7 cellular contexts compared by ENCODE assay signal in the genomic region with DNA sequence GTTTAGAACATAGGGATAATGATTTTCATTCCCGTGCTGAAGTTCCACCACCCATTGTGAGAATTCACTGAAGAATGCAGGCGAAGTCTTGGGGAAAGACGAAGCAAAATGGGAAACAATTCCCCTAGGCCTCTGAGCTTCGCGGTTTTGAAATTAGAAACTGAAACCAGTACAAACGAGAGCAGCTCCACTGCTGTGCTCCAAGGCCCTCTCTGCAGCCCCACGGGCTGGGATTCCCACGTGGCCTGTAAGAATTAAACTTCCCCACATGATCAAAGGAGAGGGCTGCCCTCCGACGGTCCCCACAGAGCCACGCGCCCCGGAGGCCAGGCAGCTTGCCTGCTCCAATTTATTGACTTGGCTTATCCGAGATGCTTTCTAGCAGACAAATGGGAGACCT.
DNase-seq lines count a peak whose midpoint lies in the region; ATAC-seq and TF ChIP-seq lines count a peak whose summit lies in the region.

No MANE protein-coding gene starts in this region.

- DNase-seq in H9 = peak; percentile 40
- no peak for DNase-seq in activated naive CD4-positive, alpha-beta T cell treated with Interleukin-2 at 50 U/mL for 16 hours
- DNase-seq in COR-L47 (lab: John Stamatoyannopoulos, UW) = no peak
- no peak for DNase-seq in amniotic stem cell (lab: John Stamatoyannopoulos, UW)

- H3K18ac ChIP-seq in H9 (ENCODE audit: insufficient read length, low read depth, low read length) = no peak overlapping the region

- H4K8ac ChIP-seq in H9 (replicated peaks; ENCODE audit: insufficient read length, low read depth, low read length) = no peak overlapping the region

- peaks cover 13 to 15% of the 10 kb centered on the region in 2 experiments for H3K4me1 Mint-ChIP-seq in H9
- peaks cover 11% of the 10 kb centered on the region for H3K4me1 Mint-ChIP-seq in activated T-helper 17 cell treated with anti-CD3 and anti-CD28 coated beads, Interleukin-2, amount 50 U/mL, for 72 hours

- no peaks in the 10 kb centered on the region for H3K79me1 ChIP-seq in H9 (ENCODE audit: insufficient read depth, low read depth, low read length, poor library complexity, severe bottlenecking)

- H3K14ac ChIP-seq in H9 (ENCODE audit: insufficient read depth, low read length) = no peak overlapping the region

- peak overlapping the region in 1 of 3 experiments; percentile 44; a peak in 2 of 7 replicates for H3K27ac Mint-ChIP-seq in H9
- H3K27ac Mint-ChIP-seq in activated T-helper 17 cell treated with anti-CD3 and anti-CD28 coated beads, Interleukin-2, amount 50 U/mL, for 72 hours = peak overlapping the region; percentile 30

- no peaks in the 10 kb centered on the region for H3K27me3 Mint-ChIP-seq in H9 (ENCODE audit: low read depth)
- H3K27me3 Mint-ChIP-seq in activated T-helper 17 cell treated with anti-CD3 and anti-CD28 coated beads, Interleukin-2, amount 50 U/mL, for 72 hours = no peaks in the 10 kb centered on the region

- no peak overlapping the region for H3K4me3 Mint-ChIP-seq in H9
- peak overlapping the region; percentile 45 for H3K4me3 Mint-ChIP-seq in activated T-helper 17 cell treated with anti-CD3 and anti-CD28 coated beads, Interleukin-2, amount 50 U/mL, for 72 hours

- no peak overlapping the region for H2BK5ac ChIP-seq in H9 (ENCODE audit: insufficient read length, low read length)

- H3K36me3 ChIP-seq in iPS-20b (ENCODE audit: insufficient read depth, low read depth, low read length) (no peaks in the 10 kb centered on the region), subcutaneous abdominal adipose tissue (ENCODE audit: control insufficient read depth in 5 of 5, insufficient read depth in 5 of 5, low read length in 5 of 5) (no peaks in the 10 kb centered on the region)

- H2BK12ac ChIP-seq in H9 (ENCODE audit: insufficient read length, low read depth, low read length) = no peak overlapping the region

- H2BK120ac ChIP-seq in H9 (ENCODE audit: low read depth, low read length, poor library complexity, severe bottlenecking) = no peak overlapping the region

- H3K4ac ChIP-seq in H9 (ENCODE audit: low read depth, low read length) = no peak overlapping the region

- peak; percentile 47 for ATAC-seq in activated T-helper 17 cell treated with anti-CD3 and anti-CD28 coated beads, Interleukin-2, amount 50 U/mL, for 72 hours (replicated peaks)

- H2BK20ac ChIP-seq in H9 (ENCODE audit: low read depth, low read length, poor library complexity, severe bottlenecking) = no peak overlapping the region

- no peak overlapping the region for H3K56ac ChIP-seq in H9 (ENCODE audit: insufficient read length, low read depth, low read length)

- H3K79me2 ChIP-seq in H9 (ENCODE audit: insufficient read depth, low read length) = no peaks in the 10 kb centered on the region

- WGBS in H9 (ENCODE audit: extremely low coverage, insufficient read length, low lambda C conversion rate) = no CpG with 5 or more reads among the region's 14 CpGs

- H3K4me1 ChIP-seq in H9 (ENCODE audit: insufficient read depth, low read length) = no peaks in the 10 kb centered on the region; the same call in 1 of the 2 replicates
- peaks cover 11% of the 10 kb centered on the region for H3K4me1 ChIP-seq in iPS-20b (ENCODE audit: insufficient read depth, low read length)
- H3K4me1 ChIP-seq in subcutaneous abdominal adipose tissue (ENCODE audit: control insufficient read depth in 5 of 5, insufficient read depth in 5 of 5, low read length in 5 of 5) = peaks cover 0 to 18% (median 11%) of the 10 kb centered on the region in 5 donors

- H3K9ac ChIP-seq in H9 (ENCODE audit: extremely low read depth, insufficient read length, low read length) = no peak overlapping the region
- H3K9ac ChIP-seq in iPS-20b (ENCODE audit: low read depth, low read length) = peak overlapping the region; percentile 19; the same call in 1 of the 2 replicates
- peak overlapping the region in 2 of 5 donors; percentile 11 to 39 for H3K9ac ChIP-seq in subcutaneous abdominal adipose tissue (ENCODE audit: low read length in 5 of 5)

- H2AK5ac ChIP-seq in H9 (ENCODE audit: insufficient read length, low read length) = no peak overlapping the region

- H3K9me3 ChIP-seq in H9 (ENCODE audit: control insufficient read depth, low read depth, low read length) (no peaks in the 10 kb centered on the region), iPS-20b (ENCODE audit: insufficient read depth, low read depth, low read length) (no peaks in the 10 kb centered on the region), subcutaneous abdominal adipose tissue (ENCODE audit: control insufficient read depth in 5 of 5, low read length in 5 of 5) (no peaks in the 10 kb centered on the region)

- no peak overlapping the region for H4K5ac ChIP-seq in H9 (ENCODE audit: insufficient read length, low read depth, low read length)

- H3K4me3 ChIP-seq in iPS-20b (ENCODE audit: low read length) (no peak overlapping the region), subcutaneous abdominal adipose tissue (ENCODE audit: low read depth in 1 of 5, low read length in 5 of 5) (peak overlapping the region; percentile 23 to 54 (median 49))

- H4K20me1 ChIP-seq in H9 (ENCODE audit: control insufficient read depth, insufficient read depth, insufficient read length) = no peaks in the 10 kb centered on the region

- H2AFZ ChIP-seq in H9 (ENCODE audit: low read length) = no peak overlapping the region

- peak overlapping the region; percentile 86; the same call in 1 of the 2 replicates for H2BK15ac ChIP-seq in H9 (ENCODE audit: low read depth, low read length)

- H3K27me3 ChIP-seq in H9 (ENCODE audit: insufficient read depth, low read length) (no peaks in the 10 kb centered on the region), iPS-20b (ENCODE audit: insufficient read depth, low read length) (no peaks in the 10 kb centered on the region), subcutaneous abdominal adipose tissue (ENCODE audit: control insufficient read depth in 5 of 5, insufficient read depth in 4 of 5, low read length in 5 of 5) (no peaks in the 10 kb centered on the region)

- no peak overlapping the region for H4K91ac ChIP-seq in H9 (ENCODE audit: insufficient read length, low read depth, low read length)

- H3K27ac ChIP-seq in H9 (ENCODE audit: insufficient read length, low read depth, low read length) (no peak overlapping the region), iPS-20b (ENCODE audit: low read length) (no peak overlapping the region), subcutaneous abdominal adipose tissue (ENCODE audit: low read depth, low read length) (no peak overlapping the region)

- no peaks in the 10 kb centered on the region for H3K23me2 ChIP-seq in H9 (ENCODE audit: insufficient read length, low read depth, low read length, poor library complexity, severe bottlenecking)

- H3K23ac ChIP-seq in H9 (ENCODE audit: insufficient read length, low read depth, low read length) = no peak overlapping the region

- no peak overlapping the region for H3T11ph ChIP-seq in H9 (ENCODE audit: low read length)

- no peak overlapping the region for H3K4me2 ChIP-seq in H9 (ENCODE audit: insufficient read depth, insufficient read length, low read length)

- H3K9me3 Mint-ChIP-seq in H9 = no peaks in the 10 kb centered on the region; a peak in 1 of 5 replicates
- H3K9me3 Mint-ChIP-seq in activated T-helper 17 cell treated with anti-CD3 and anti-CD28 coated beads, Interleukin-2, amount 50 U/mL, for 72 hours = no peaks in the 10 kb centered on the region

- no peaks in the 10 kb centered on the region for H3K36me3 Mint-ChIP-seq in H9 (ENCODE audit: insufficient read depth in 1 of 3, low read depth in 3 of 3)
- H3K36me3 Mint-ChIP-seq in activated T-helper 17 cell treated with anti-CD3 and anti-CD28 coated beads, Interleukin-2, amount 50 U/mL, for 72 hours (ENCODE audit: low read depth) = no peaks in the 10 kb centered on the region

- no peak; the same call in 2 of the 3 replicates for TF ChIP-seq CTCF in H9 (conservative IDR thresholded peaks at IDR 0.05)
